ENCODE assay signal across 8 cellular contexts in the genomic region with DNA sequence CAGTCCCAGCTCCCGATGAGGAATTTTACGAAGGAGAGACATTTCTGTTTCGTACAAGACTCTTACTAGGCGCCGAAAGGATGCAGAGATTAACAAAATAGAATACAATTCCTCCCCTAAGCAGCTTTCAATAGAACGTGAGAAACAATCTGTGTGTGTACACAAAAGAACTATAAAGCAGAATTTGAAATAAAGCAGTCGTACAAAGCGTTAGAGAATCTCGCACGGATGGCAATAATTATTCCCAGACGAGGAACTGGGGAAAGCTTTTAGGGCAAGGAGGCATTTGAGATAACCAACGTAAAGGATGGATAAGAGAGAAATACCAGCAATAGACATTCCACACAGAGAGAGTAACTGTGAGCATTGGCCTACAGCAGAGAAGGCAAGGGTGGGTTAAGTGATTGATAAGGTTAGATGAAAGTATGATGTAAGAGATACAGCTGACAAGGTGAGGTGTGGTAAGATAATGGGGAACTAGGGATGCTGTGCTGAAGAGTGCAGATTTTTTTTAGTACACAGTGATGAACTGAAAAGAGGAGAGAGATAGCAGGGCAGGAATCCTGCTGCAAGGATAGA. TPM values are rescaled to one million over a fixed set of nuclear protein-coding genes. Genes with fewer than 3 reads are reported as not detected.
DNase-seq lines count a peak whose midpoint lies in the region; ATAC-seq and TF ChIP-seq lines count a peak whose summit lies in the region.

No MANE protein-coding gene starts in this region.

- H3K9me3 ChIP-seq in SK-N-MC (ENCODE audit: low read depth, low read length) (no peaks in the 10 kb centered on the region), iPS-15b (ENCODE audit: control insufficient read depth, insufficient read depth, low read length) (no peaks in the 10 kb centered on the region), thoracic aorta (no peaks in the 10 kb centered on the region)

- H3K4me3 ChIP-seq in SK-N-MC (peak overlapping the region; percentile 88), iPS-15b (ENCODE audit: low read depth, low read length) (peak overlapping the region; percentile 41), thoracic aorta (peak overlapping the region; percentile 95)

- H3K27me3 ChIP-seq in iPS-15b (ENCODE audit: control insufficient read depth, insufficient read depth, low read length): peaks cover 3% of the 10 kb centered on the region
- H3K27me3 ChIP-seq in thoracic aorta (replicated peaks; ENCODE audit: insufficient read depth): no peaks in the 10 kb centered on the region

- ATAC-seq in thoracic aorta (ENCODE audit: insufficient number of reproducible peaks, low FRiP score, low read depth) (no peak), HG02981 (IDR thresholded peaks at IDR 0.05; ENCODE audit: unreplicated experiment) (no peak), GM21423 (IDR thresholded peaks at IDR 0.05; ENCODE audit: unreplicated experiment) (no peak)

- H3K27ac ChIP-seq in SK-N-MC: no peak overlapping the region
- peak overlapping the region; percentile 19 to 53 for H3K27ac ChIP-seq in thoracic aorta

- TF ChIP-seq CTCF in thoracic aorta (IDR thresholded peaks at IDR 0.05): no peak

- H3K36me3 ChIP-seq in SK-N-MC (ENCODE audit: insufficient read depth, low read length) (no peaks in the 10 kb centered on the region), iPS-15b (ENCODE audit: control insufficient read depth, insufficient read depth, low read length) (no peaks in the 10 kb centered on the region), thoracic aorta (no peaks in the 10 kb centered on the region)

- H3K4me1 ChIP-seq in iPS-15b (ENCODE audit: control insufficient read depth, insufficient read depth, low read length) (no peaks in the 10 kb centered on the region), thoracic aorta (ENCODE audit: control insufficient read depth in 1 of 2, low read depth in 2 of 2) (peaks cover 5 to 6% of the 10 kb centered on the region in 2 donors)

- DNase-seq in NCI-H146 treated with DMSO at 0.1 percent for 48 hours (lab: John Stamatoyannopoulos, UW; ENCODE audit: unreplicated experiment) (peak; percentile 38), NCI-H146 (lab: John Stamatoyannopoulos, UW) (no peak), SK-N-MC (ENCODE audit: low read depth, low spot score) (no peak), thoracic aorta (ENCODE audit: low spot score) (no peak), T1000 (lab: John Stamatoyannopoulos, UW) (no peak)

- H3K9ac ChIP-seq in SK-N-MC (ENCODE audit: insufficient read length): peak overlapping the region; percentile 80
- H3K9ac ChIP-seq in iPS-15b (ENCODE audit: low read depth, low read length): no peak overlapping the region

RNA-seq across cellular contexts. Expression of gene RPS6KA5, which starts 1.0 kb away (rescaled TPM):
- 1 to 10 TPM; 1.4 to 4.6 TPM for total RNA-seq in thoracic aorta

RNA-seq across cellular contexts. Expression of gene DGLUCY, which starts 52.5 kb away (rescaled TPM):
- total RNA-seq in thoracic aorta: 10 to 100 TPM; 24.4 to 36.7 TPM

Comparison
In these comparisons a context has a peak if more than half of its experiments do, and no peak if none do; other contexts are left out.
1. H3K4me3 ChIP-seq: peak in every context shown above with its lines; median percentile 95 in thoracic aorta; 88 in SK-N-MC; 41 in iPS-15b.